10 cellular contexts compared by ENCODE assay signal in the genomic region with DNA sequence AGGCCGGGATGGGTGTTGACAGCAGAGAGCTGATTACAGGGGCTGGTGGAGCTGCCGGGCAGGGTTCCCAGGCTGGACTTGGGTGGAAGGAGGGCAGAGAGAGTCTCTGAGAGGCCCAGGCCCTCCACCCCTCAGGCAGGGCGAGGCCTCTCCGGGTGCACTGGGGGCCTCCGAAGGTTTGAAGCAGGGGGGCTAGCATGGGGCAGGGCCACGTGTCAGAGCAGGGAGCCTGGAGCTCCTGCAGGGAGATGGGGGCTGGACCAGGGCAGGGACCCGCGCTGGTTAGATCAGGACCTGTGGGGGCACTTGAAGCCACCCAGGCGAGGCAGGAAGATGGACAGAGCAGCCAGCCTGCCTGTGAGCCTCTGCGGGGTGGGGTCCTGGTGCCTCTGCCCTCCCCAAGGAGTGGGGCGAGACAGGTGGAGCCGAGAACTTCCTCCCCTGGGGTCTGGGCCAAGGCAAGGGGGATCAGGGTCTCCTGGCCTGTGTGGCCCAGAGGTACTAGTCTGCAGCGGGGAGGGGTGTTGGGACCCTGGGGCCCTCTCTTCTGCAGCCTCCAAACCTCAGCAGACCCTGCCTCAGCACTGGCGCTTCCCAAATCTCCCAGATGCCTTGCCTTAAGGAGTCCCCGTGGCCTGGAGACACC. TPM values are rescaled to one million over a fixed set of nuclear protein-coding genes. Genes with fewer than 3 reads are reported as not detected.
A peak's percentile ranks its signal among the peaks of the same experiment; 100 is the strongest.
DNase-seq lines count a peak whose midpoint lies in the region; ATAC-seq and TF ChIP-seq lines count a peak whose summit lies in the region.
"Had no signal": no experiment of that assay in that cellular context is flagged by ENCODE, and none has a peak within 500 bp of the region (broad histone marks: within the 10 kb centered on the region; RNA-seq: fewer than 3 reads in every experiment).

No MANE protein-coding gene starts in this region.

- 68 to 86% methylated on average over 9 to 15 of the region's 15 CpGs for WGBS in endodermal cell (ENCODE audit: insufficient coverage in 1 of 2, insufficient read length in 1 of 2), 2 experiments
- WGBS in neuronal stem cell (ENCODE audit: extremely low coverage in 2 of 2, insufficient read length in 2 of 2, insufficient replicate concordance in 1 of 2), 2 donors, result no CpG with 5 or more reads among the region's 15 CpGs

- no peaks in the 10 kb centered on the region for H3K36me3 ChIP-seq in CD4-positive, alpha-beta memory T cell (ENCODE audit: insufficient read depth, low read length)
- H3K36me3 ChIP-seq in endodermal cell (ENCODE audit: control insufficient read depth, insufficient read depth, low read length), result no peaks in the 10 kb centered on the region
- no peaks in the 10 kb centered on the region for H3K36me3 ChIP-seq in neuronal stem cell (replicated peaks in 1 of 2; ENCODE audit: control insufficient read depth in 2 of 2, insufficient read depth in 2 of 2, low read length in 2 of 2)

- no peak for TF ChIP-seq CTCF in RWPE1 (conservative IDR thresholded peaks at IDR 0.05; ENCODE audit: low read depth)
- no peak for TF ChIP-seq CTCF in endodermal cell (conservative IDR thresholded peaks at IDR 0.05)

- H2BK12ac ChIP-seq in neuronal stem cell (ENCODE audit: low read length), result no peak overlapping the region

- no peak overlapping the region for H3K4ac ChIP-seq in neuronal stem cell (ENCODE audit: low read length)

- peaks cover 0 to 8% (median under 1%) of the 10 kb centered on the region in 4 donors for H3K4me1 Mint-ChIP-seq in CD4-positive, alpha-beta memory T cell
- H3K4me1 Mint-ChIP-seq in endodermal cell, result no peaks in the 10 kb centered on the region

- H3K18ac ChIP-seq in neuronal stem cell (ENCODE audit: low read length), result peak overlapping the region; percentile 18

- H3K27me3 Mint-ChIP-seq in CD4-positive, alpha-beta memory T cell, result peaks cover 21 to 24% of the 10 kb centered on the region in 2 donors
- peaks cover 34% of the 10 kb centered on the region for H3K27me3 Mint-ChIP-seq in endodermal cell (ENCODE audit: insufficient read depth)

- no peak overlapping the region for H3K4me3 ChIP-seq in CD4-positive, alpha-beta memory T cell (ENCODE audit: low read length in 2 of 2)
- H3K4me3 ChIP-seq in endodermal cell (ENCODE audit: low read length), result peak overlapping the region; percentile 69
- H3K4me3 ChIP-seq in neuronal stem cell (ENCODE audit: low read length in 2 of 2), result peak overlapping the region in 1 of 2 donors; percentile 45

- H2AK5ac ChIP-seq in neuronal stem cell (ENCODE audit: low read depth, low read length), result peak overlapping the region; percentile 38

- H3K27ac Mint-ChIP-seq in CD4-positive, alpha-beta memory T cell, result no peak overlapping the region
- H3K27ac Mint-ChIP-seq in endodermal cell, result peak overlapping the region; percentile 52

- H3K79me1 ChIP-seq in neuronal stem cell (ENCODE audit: low read depth, low read length), result no peaks in the 10 kb centered on the region

- CTCF ChIA-PET in CD4-positive, alpha-beta memory T cell (lab: Charles Lee; ENCODE audit: partially characterized antibody), result no interaction called here
- CTCF ChIA-PET in RWPE1 (lab: Yijun Ruan, JAX), result interaction anchor here (1.2 kb wide), 1 partner anchor 23 kb away, joined by 3 read pairs; no protein-coding TSS in a partner anchor

- peak overlapping the region; percentile 97 for H3K4me2 ChIP-seq in neuronal stem cell (ENCODE audit: insufficient read depth, low read length, poor library complexity, severe bottlenecking)

- ATAC-seq in HG03520 (IDR thresholded peaks at IDR 0.05; ENCODE audit: unreplicated experiment), result no peak

- H2BK5ac ChIP-seq in neuronal stem cell (ENCODE audit: low read length), result no peak overlapping the region

- peaks cover 0 to 2% (median 0%) of the 10 kb centered on the region in 8 donors for H3K9me3 Mint-ChIP-seq in CD4-positive, alpha-beta memory T cell
- H3K9me3 Mint-ChIP-seq in endodermal cell, result peaks cover 3% of the 10 kb centered on the region

- H2BK120ac ChIP-seq in neuronal stem cell (ENCODE audit: low read depth, low read length), result no peak overlapping the region

- peak overlapping the region; percentile 88 for H2AFZ ChIP-seq in neuronal stem cell (ENCODE audit: low read length)

- intact Hi-C loops in CD4-positive, alpha-beta memory T cell (cut with micrococcal nuclease), result no loop called here

- peak overlapping the region; percentile 50 to 77 (median 70) for H3K4me3 Mint-ChIP-seq in CD4-positive, alpha-beta memory T cell
- H3K4me3 Mint-ChIP-seq in endodermal cell, result peak overlapping the region; percentile 75

- no peak overlapping the region for H4K8ac ChIP-seq in neuronal stem cell (ENCODE audit: low read depth, low read length)

- H3K4me1 ChIP-seq in CD4-positive, alpha-beta memory T cell (ENCODE audit: insufficient read depth, low read length), result no peaks in the 10 kb centered on the region
- H3K4me1 ChIP-seq in endodermal cell (ENCODE audit: control insufficient read depth, insufficient read depth, low read length) (no peaks in the 10 kb centered on the region), neuronal stem cell (ENCODE audit: control insufficient read depth in 2 of 2, insufficient read depth in 1 of 2, low read depth in 1 of 2, low read length in 2 of 2) (peaks cover 0 to 2% of the 10 kb centered on the region in 2 donors)
- H3K4me1 ChIP-seq: psoas muscle had no signal

- no peaks in the 10 kb centered on the region for H3K36me3 Mint-ChIP-seq in CD4-positive, alpha-beta memory T cell
- no peaks in the 10 kb centered on the region for H3K36me3 Mint-ChIP-seq in endodermal cell (ENCODE audit: low read depth)

- H3K27me3 ChIP-seq in CD4-positive, alpha-beta memory T cell (ENCODE audit: insufficient read depth, low read length), result peaks cover 9% of the 10 kb centered on the region
- H3K27me3 ChIP-seq in endodermal cell (ENCODE audit: control insufficient read depth, insufficient read depth, low read length, poor library complexity, severe bottlenecking) (peaks cover 25% of the 10 kb centered on the region), neuronal stem cell (ENCODE audit: control insufficient read depth in 3 of 3, insufficient read depth in 3 of 3, low read depth in 1 of 3, low read length in 3 of 3) (peaks cover 0 to 62% (median 28%) of the 10 kb centered on the region in 3 experiments)

- peak overlapping the region; percentile 44 for H3K14ac ChIP-seq in neuronal stem cell (ENCODE audit: low read length)

- H2BK15ac ChIP-seq in neuronal stem cell (ENCODE audit: low read length), result no peak overlapping the region

- H3K9me3 ChIP-seq in CD4-positive, alpha-beta memory T cell (ENCODE audit: control insufficient read depth in 1 of 2, low read length in 2 of 2), result no peaks in the 10 kb centered on the region
- no peaks in the 10 kb centered on the region for H3K9me3 ChIP-seq in endodermal cell (ENCODE audit: control insufficient read depth, low read length)
- H3K9me3 ChIP-seq in neuronal stem cell (replicated peaks in 1 of 2; ENCODE audit: control insufficient read depth in 2 of 2, insufficient read depth in 1 of 2, low read depth in 1 of 2, low read length in 2 of 2), result no peaks in the 10 kb centered on the region
- H3K9me3 ChIP-seq: psoas muscle had no signal

- no peak for DNase-seq in CD4-positive, alpha-beta memory T cell
- no peak for DNase-seq in RWPE1 (ENCODE audit: low spot score)
- DNase-seq in endodermal cell, result no peak
- no peak for DNase-seq in neuronal stem cell (ENCODE audit: low spot score)
- no peak for DNase-seq in DMS53 (lab: John Stamatoyannopoulos, UW)
- DNase-seq in GM19238 (ENCODE audit: insufficient read length, low spot score), result no peak
- DNase-seq in NCI-H1694 (lab: John Stamatoyannopoulos, UW), result no peak
- DNase-seq: NK-92 treated with Interleukin-12 subunit alpha and Interleukin-12 subunit beta, amount 100 ng/mL, for 24 hours had no signal

- H3K27ac ChIP-seq in CD4-positive, alpha-beta memory T cell (ENCODE audit: low read depth, low read length), result no peak overlapping the region
- H3K27ac ChIP-seq in RWPE1, result 0 out of 2 replicates have a peak overlapping the region, but pooled peaks have one; percentile 5
- H3K27ac ChIP-seq in endodermal cell (ENCODE audit: low read depth, low read length), result no peak overlapping the region
- H3K27ac ChIP-seq in neuronal stem cell (replicated peaks; ENCODE audit: low read length), result no peak overlapping the region
- H3K27ac ChIP-seq: psoas muscle had no signal

- POLR2A ChIA-PET in CD4-positive, alpha-beta memory T cell (lab: Charles Lee; ENCODE audit: partially characterized antibody), result interaction anchor here (1.0 kb wide), 1 partner anchor 16 kb away, joined by 4 read pairs; no protein-coding TSS in a partner anchor
- POLR2A ChIA-PET in RWPE1 (lab: Yijun Ruan, JAX; ENCODE audit: low non-redundant PET), result no interaction called here

- H4K91ac ChIP-seq in neuronal stem cell (ENCODE audit: low read depth, low read length, poor library complexity), result no peak overlapping the region

- no peak overlapping the region for H3K9ac ChIP-seq in endodermal cell (ENCODE audit: extremely low read depth, low read length, poor library complexity, severe bottlenecking)
- no peak overlapping the region for H3K9ac ChIP-seq in neuronal stem cell (ENCODE audit: low read depth, low read length, poor library complexity)

- peak overlapping the region; percentile 16 for H3K23ac ChIP-seq in neuronal stem cell (ENCODE audit: low read depth, low read length, poor library complexity)

RNA-seq across cellular contexts. Expression of gene PANX2, which starts 0.9 kb away (rescaled TPM):
- not detected for total RNA-seq in CD4-positive, alpha-beta memory T cell
- polyA plus RNA-seq in CD4-positive, alpha-beta memory T cell, result not detected
- 10 to 100 TPM in 1 of 2 donors, 1 to 10 TPM in 1; 8.8 to 11.2 TPM for total RNA-seq in endodermal cell
- polyA plus RNA-seq in endodermal cell (2013, experiment 1 of 2), result 1.6 TPM
- 1.4 TPM for polyA plus RNA-seq in endodermal cell (2013, experiment 2 of 2)
- 3.0 TPM for polyA plus RNA-seq in neuronal stem cell (2013, experiment 1 of 2)
- 3.1 TPM for polyA plus RNA-seq in neuronal stem cell (2013, experiment 2 of 2)

RNA-seq across cellular contexts. Expression of gene TRABD, which starts 14.3 kb away (rescaled TPM):
- 100 to 1,000 TPM; 124 to 126 TPM for total RNA-seq in CD4-positive, alpha-beta memory T cell
- 10 to 100 TPM; 51.5 to 61.4 TPM for polyA plus RNA-seq in CD4-positive, alpha-beta memory T cell
- 10 to 100 TPM; 49.6 to 56.4 TPM for total RNA-seq in endodermal cell
- 34.2 TPM for polyA plus RNA-seq in endodermal cell (2013, experiment 1 of 2)
- polyA plus RNA-seq in endodermal cell (2013, experiment 2 of 2), result 30.6 TPM
- 34.5 TPM for polyA plus RNA-seq in neuronal stem cell (2013, experiment 1 of 2)
- polyA plus RNA-seq in neuronal stem cell (2013, experiment 2 of 2), result 33.8 TPM

RNA-seq across cellular contexts. Expression of gene SELENOO, which starts 29.4 kb away (rescaled TPM):
- total RNA-seq in CD4-positive, alpha-beta memory T cell, result 10 to 100 TPM; 33.8 to 34.8 TPM
- polyA plus RNA-seq in CD4-positive, alpha-beta memory T cell, result 1 to 10 TPM; 2.0 to 6.6 TPM
- total RNA-seq in endodermal cell, result 10 to 100 TPM; 22.2 to 22.9 TPM
- 17.4 TPM for polyA plus RNA-seq in endodermal cell (2013, experiment 1 of 2)
- polyA plus RNA-seq in endodermal cell (2013, experiment 2 of 2), result 17.2 TPM
- 11.5 TPM for polyA plus RNA-seq in neuronal stem cell (2013, experiment 1 of 2)
- 11.4 TPM for polyA plus RNA-seq in neuronal stem cell (2013, experiment 2 of 2)

Comparison
In these comparisons a context has a peak if more than half of its experiments do, and no peak if none do; other contexts are left out.
1. RNA of gene PANX2, which starts 0.9 kb away (total RNA-seq): 8.8 to 11.2 TPM in endodermal cell; not detected in CD4-positive, alpha-beta memory T cell; every median in the first group is over 4 times any median in the second.